1 cellular context compared by ENCODE assay signal in genomic region chr6:134293659-134294161, GRCh38.
TF ChIP-seq lines count a peak whose summit lies in the region.

No MANE protein-coding gene starts in this region.

TF ChIP-seq in K562, 482 proteins besides CTCF, POLR2A, EP300 and RAD21 (continued from another document and continues in another):
- TF ChIP-seq ZNF57 (CRISPR knock-in tag; IDR thresholded peaks at IDR 0.05) (no peak), CBX2 (IDR thresholded peaks at IDR 0.05; ENCODE audit: insufficient read depth, low read length, poor library complexity, severe bottlenecking) (no peak), TRIM24 (IDR thresholded peaks at IDR 0.05) (no peak), SIN3B (IDR thresholded peaks at IDR 0.05; ENCODE audit: low read depth) (no peak), ZNF740 (CRISPR knock-in tag; IDR thresholded peaks at IDR 0.05) (no peak), ZNF740 (tag; IDR thresholded peaks at IDR 0.05) (no peak), MEIS2 (IDR thresholded peaks at IDR 0.05; ENCODE audit: partially characterized antibody) (peak; percentile 96), MTA2 (IDR thresholded peaks at IDR 0.05; ENCODE audit: low read depth) (no peak), MXI1 (IDR thresholded peaks at IDR 0.05; ENCODE audit: low read depth, low read length) (no peak), FOXJ3 (CRISPR knock-in tag; IDR thresholded peaks at IDR 0.05) (no peak), NR4A1 (CRISPR knock-in tag; IDR thresholded peaks at IDR 0.05) (no peak), NR4A1 (tag; IDR thresholded peaks at IDR 0.05) (no peak), ZFP91 (CRISPR knock-in tag; IDR thresholded peaks at IDR 0.05) (no peak), GATA2 (CRISPR knock-in tag; IDR thresholded peaks at IDR 0.05) (no peak), ZNF12 (CRISPR knock-in tag; IDR thresholded peaks at IDR 0.05) (no peak), SRSF1 (IDR thresholded peaks at IDR 0.05; ENCODE audit: low read depth, low read length) (no peak), PCBP2 (IDR thresholded peaks at IDR 0.05; ENCODE audit: low read depth, low read length, poor library complexity, severe bottlenecking) (no peak), HOMEZ (CRISPR knock-in tag; IDR thresholded peaks at IDR 0.05) (no peak), SMAD1 (IDR thresholded peaks at IDR 0.05; ENCODE audit: low read depth, low read length, partially characterized antibody) (no peak), E2F5 (CRISPR knock-in tag; IDR thresholded peaks at IDR 0.05) (no peak), MYNN (IDR thresholded peaks at IDR 0.05) (no peak), MYNN (CRISPR knock-in tag; IDR thresholded peaks at IDR 0.05) (no peak), ELF2 (CRISPR knock-in tag; IDR thresholded peaks at IDR 0.05) (peak; percentile 66), ZNF354B (CRISPR knock-in tag; IDR thresholded peaks at IDR 0.05) (no peak), U2AF1 (optimal IDR thresholded peaks at IDR 0.05; ENCODE audit: low read depth, low read length) (no peak), SOX6 (IDR thresholded peaks at IDR 0.05) (peak; percentile 56; the same call in 1 of the 2 replicates), HDAC6 (IDR thresholded peaks at IDR 0.05; ENCODE audit: low read depth, low read length) (no peak), L3MBTL2 (IDR thresholded peaks at IDR 0.05) (peak; percentile 63), BDP1 (IDR thresholded peaks at IDR 0.05; ENCODE audit: insufficient read depth, insufficient read length) (no peak), MCM7 (IDR thresholded peaks at IDR 0.05) (no peak), ZBTB8A (IDR thresholded peaks at IDR 0.05; ENCODE audit: partially characterized antibody) (no peak), PHF8 (IDR thresholded peaks at IDR 0.05; ENCODE audit: borderline replicate concordance, low read length) (no peak), ZBTB26 (CRISPR knock-in tag; IDR thresholded peaks at IDR 0.05) (no peak), ARID2 (IDR thresholded peaks at IDR 0.05) (no peak), PML (IDR thresholded peaks at IDR 0.05; ENCODE audit: low read length) (peak; percentile 29; the same call in 1 of the 2 replicates), PRPF4 (IDR thresholded peaks at IDR 0.05; ENCODE audit: insufficient read depth, low read depth, low read length, poor library complexity, severe bottlenecking) (no peak), PURB (CRISPR knock-in tag; IDR thresholded peaks at IDR 0.05; ENCODE audit: low read depth) (no peak), KAT2B (IDR thresholded peaks at IDR 0.05; ENCODE audit: low read depth, low read length) (no peak), ATF6 (CRISPR knock-in tag; IDR thresholded peaks at IDR 0.05) (no peak), JUND (IDR thresholded peaks at IDR 0.05; ENCODE audit: borderline replicate concordance, low read depth, low read length) (no peak), JUND (tag; IDR thresholded peaks at IDR 0.05; ENCODE audit: borderline replicate concordance, low read depth, low read length) (peak; percentile 61; the same call in 2 of the 3 replicates), HBP1 (CRISPR knock-in tag; IDR thresholded peaks at IDR 0.05) (no peak), ZNF766 (CRISPR knock-in tag; conservative IDR thresholded peaks at IDR 0.05) (no peak), RFX7 (CRISPR knock-in tag; IDR thresholded peaks at IDR 0.05) (no peak), HDAC1 (IDR thresholded peaks at IDR 0.05) (peak in 1 of 2 experiments; percentile 28; a peak in 1 of 4 replicates), NCOA6 (IDR thresholded peaks at IDR 0.05) (no peak), HDAC2 (IDR thresholded peaks at IDR 0.05) (peak; percentile 48), NFE2 (IDR thresholded peaks at IDR 0.05; ENCODE audit: low read depth) (no peak), ATF2 (CRISPR knock-in tag; IDR thresholded peaks at IDR 0.05) (no peak), CBX1 (IDR thresholded peaks at IDR 0.05; ENCODE audit: low read depth) (no peak), ZFP36 (IDR thresholded peaks at IDR 0.05; ENCODE audit: low read depth, low read length, partially characterized antibody) (no peak), ADNP (tag; IDR thresholded peaks at IDR 0.05) (no peak), LCOR (CRISPR knock-in tag; IDR thresholded peaks at IDR 0.05) (no peak), EP400 (IDR thresholded peaks at IDR 0.05) (0 out of 2 replicates have a peak, but pooled peaks have one; percentile 29), KLF6 (CRISPR knock-in tag; IDR thresholded peaks at IDR 0.05; ENCODE audit: borderline replicate concordance) (no peak), TSC22D4 (tag; IDR thresholded peaks at IDR 0.05) (no peak), BHLHE40 (IDR thresholded peaks at IDR 0.05; ENCODE audit: low read length) (peak; percentile 32; the same call in 1 of the 2 replicates)
